ENCODE assay signal across 14 cellular contexts in the genomic region with DNA sequence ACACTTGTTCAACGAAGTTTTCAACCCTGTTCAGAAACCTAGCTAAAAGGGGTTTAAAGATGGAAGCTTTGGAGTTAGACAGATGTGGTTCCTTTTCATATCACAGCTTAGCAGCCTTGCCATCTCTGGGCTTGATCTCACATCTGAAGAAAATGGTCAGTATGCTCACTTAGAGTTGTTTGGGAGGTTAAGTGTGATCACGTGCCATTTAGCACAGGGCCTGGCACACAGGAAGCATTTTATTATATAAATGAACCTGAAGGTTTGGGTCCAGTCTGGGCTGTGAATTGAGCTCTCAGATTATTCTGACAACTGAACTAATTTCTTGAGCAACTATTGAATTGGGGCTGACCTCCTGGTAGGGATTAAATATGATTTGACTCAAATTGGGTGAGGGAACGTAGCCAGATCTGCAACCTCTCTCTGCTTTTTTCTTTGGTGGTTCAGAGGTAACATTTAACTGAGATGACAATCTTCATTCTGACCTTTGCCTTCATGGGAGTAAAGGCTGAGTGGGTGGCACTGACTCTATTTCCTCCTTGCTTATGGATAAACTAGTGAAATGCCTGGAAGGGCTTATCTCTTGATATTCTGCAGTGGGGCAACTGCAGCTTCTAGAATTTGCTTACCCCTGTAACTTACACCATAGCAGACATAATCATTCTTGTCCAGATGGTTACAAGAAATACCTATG. TPM values are rescaled to one million over a fixed set of nuclear protein-coding genes. Genes with fewer than 3 reads are reported as not detected.
DNase-seq lines count a peak whose midpoint lies in the region; ATAC-seq and TF ChIP-seq lines count a peak whose summit lies in the region.
"Had no signal": no experiment of that assay in that cellular context is flagged by ENCODE, and none has a peak within 500 bp of the region (broad histone marks: within the 10 kb centered on the region; RNA-seq: fewer than 3 reads in every experiment).

No MANE protein-coding gene starts in this region.

- H3K27ac Mint-ChIP-seq in activated naive CD8-positive, alpha-beta T cell: peak overlapping the region; percentile 22
- no peak overlapping the region for H3K27ac Mint-ChIP-seq in activated naive CD8-positive, alpha-beta T cell treated with anti-CD3 and anti-CD28 coated beads for 36 hours
- H3K27ac Mint-ChIP-seq in WTC11: 0 out of 2 replicates have a peak overlapping the region, but pooled peaks have one; percentile 24
- H3K27ac Mint-ChIP-seq in endodermal cell: no peak overlapping the region
- H3K27ac Mint-ChIP-seq: B cell, HFFc6 had no signal

- peaks cover 5% of the 10 kb centered on the region for H3K4me1 Mint-ChIP-seq in activated naive CD8-positive, alpha-beta T cell (ENCODE audit: low read depth)
- H3K4me1 Mint-ChIP-seq in activated naive CD8-positive, alpha-beta T cell treated with anti-CD3 and anti-CD28 coated beads for 36 hours: peaks cover 17% of the 10 kb centered on the region
- H3K4me1 Mint-ChIP-seq in WTC11 (no peaks in the 10 kb centered on the region), endodermal cell (no peaks in the 10 kb centered on the region)

- no peak overlapping the region for H3K4me3 ChIP-seq in effector memory CD4-positive, alpha-beta T cell (ENCODE audit: insufficient read depth, low read depth, low read length, poor library complexity, severe bottlenecking)
- no peak overlapping the region for H3K4me3 ChIP-seq in upper lobe of right lung
- H3K4me3 ChIP-seq in endodermal cell (ENCODE audit: low read length): no peak overlapping the region

- H3K9me3 Mint-ChIP-seq in activated naive CD8-positive, alpha-beta T cell (ENCODE audit: low read depth): no peaks in the 10 kb centered on the region
- no peaks in the 10 kb centered on the region for H3K9me3 Mint-ChIP-seq in activated naive CD8-positive, alpha-beta T cell treated with anti-CD3 and anti-CD28 coated beads for 36 hours
- H3K9me3 Mint-ChIP-seq in WTC11 (no peaks in the 10 kb centered on the region), endodermal cell (peaks cover 5% of the 10 kb centered on the region)
- H3K9me3 Mint-ChIP-seq: HFFc6 had no signal

- peak overlapping the region; percentile 0 for H3K27ac ChIP-seq in effector memory CD4-positive, alpha-beta T cell (ENCODE audit: insufficient read depth, low read length, poor library complexity, severe bottlenecking)
- H3K27ac ChIP-seq in upper lobe of right lung (no peak overlapping the region), endodermal cell (ENCODE audit: low read depth, low read length) (no peak overlapping the region)
- H3K27ac ChIP-seq: HL-60 had no signal

- no peak for TF ChIP-seq CTCF in WTC11 (IDR thresholded peaks at IDR 0.05)
- TF ChIP-seq CTCF in upper lobe of right lung (IDR thresholded peaks at IDR 0.05): no peak
- no peak for TF ChIP-seq CTCF in endodermal cell (conservative IDR thresholded peaks at IDR 0.05)

- peaks cover 30% of the 10 kb centered on the region for H3K36me3 ChIP-seq in effector memory CD4-positive, alpha-beta T cell (ENCODE audit: control insufficient read depth, insufficient read depth, low read length)
- peaks cover 40% of the 10 kb centered on the region for H3K36me3 ChIP-seq in upper lobe of right lung
- H3K36me3 ChIP-seq in endodermal cell (ENCODE audit: control insufficient read depth, insufficient read depth, low read length): peaks cover 39% of the 10 kb centered on the region

- POLR2A ChIA-PET in WTC11 (lab: Charles Lee): interaction anchor here (0.7 kb wide), 1 partner anchor 310 kb away, joined by 7 read pairs; no protein-coding TSS in a partner anchor

- H3K9ac ChIP-seq in endodermal cell (ENCODE audit: extremely low read depth, low read length, poor library complexity, severe bottlenecking): no peak overlapping the region

- H3K4me1 ChIP-seq in effector memory CD4-positive, alpha-beta T cell (ENCODE audit: control insufficient read depth, insufficient read depth, low read length, poor library complexity, severe bottlenecking): no peaks in the 10 kb centered on the region
- H3K4me1 ChIP-seq in upper lobe of right lung (no peaks in the 10 kb centered on the region), endodermal cell (ENCODE audit: control insufficient read depth, insufficient read depth, low read length) (no peaks in the 10 kb centered on the region)

- no peaks in the 10 kb centered on the region for H3K9me3 ChIP-seq in effector memory CD4-positive, alpha-beta T cell (ENCODE audit: control insufficient read depth, low read length)
- H3K9me3 ChIP-seq in upper lobe of right lung (no peaks in the 10 kb centered on the region), endodermal cell (ENCODE audit: control insufficient read depth, low read length) (no peaks in the 10 kb centered on the region)

- H3K4me3 Mint-ChIP-seq in activated naive CD8-positive, alpha-beta T cell: no peak overlapping the region
- no peak overlapping the region for H3K4me3 Mint-ChIP-seq in activated naive CD8-positive, alpha-beta T cell treated with anti-CD3 and anti-CD28 coated beads for 36 hours
- no peak overlapping the region for H3K4me3 Mint-ChIP-seq in WTC11
- H3K4me3 Mint-ChIP-seq in endodermal cell: no peak overlapping the region
- H3K4me3 Mint-ChIP-seq: B cell; CD8-positive, alpha-beta memory T cell; HFFc6 had no signal

- DNase-seq in activated naive CD8-positive, alpha-beta T cell treated with anti-CD3 and anti-CD28 coated beads for 36 hours: no peak
- no peak for DNase-seq in WTC11 (ENCODE audit: low spot score)
- DNase-seq in effector memory CD4-positive, alpha-beta T cell: no peak
- DNase-seq in upper lobe of right lung: no peak
- DNase-seq in endodermal cell: no peak
- DNase-seq: CD8-positive, alpha-beta memory T cell; DMS 273 treated with DMSO at 0.1 percent for 48 hours; HFFc6; KBM-7; NCI-H1048 had no signal

- no peak for ATAC-seq in WTC11
- ATAC-seq in upper lobe of right lung: peak; percentile 19
- no peak for ATAC-seq in HG03159 (IDR thresholded peaks at IDR 0.05; ENCODE audit: unreplicated experiment)

- peaks cover 10% of the 10 kb centered on the region for H3K36me3 Mint-ChIP-seq in activated naive CD8-positive, alpha-beta T cell
- peaks cover 10% of the 10 kb centered on the region for H3K36me3 Mint-ChIP-seq in activated naive CD8-positive, alpha-beta T cell treated with anti-CD3 and anti-CD28 coated beads for 36 hours
- H3K36me3 Mint-ChIP-seq in WTC11: peaks cover 26% of the 10 kb centered on the region
- peaks cover 30% of the 10 kb centered on the region for H3K36me3 Mint-ChIP-seq in endodermal cell (ENCODE audit: low read depth)

- intact Hi-C loops in upper lobe of right lung (cut with DNase I): no loop called here

- peaks cover 2% of the 10 kb centered on the region for H3K27me3 Mint-ChIP-seq in activated naive CD8-positive, alpha-beta T cell
- H3K27me3 Mint-ChIP-seq in activated naive CD8-positive, alpha-beta T cell treated with anti-CD3 and anti-CD28 coated beads for 36 hours: no peaks in the 10 kb centered on the region
- H3K27me3 Mint-ChIP-seq in WTC11 (ENCODE audit: low read depth) (no peaks in the 10 kb centered on the region), endodermal cell (ENCODE audit: insufficient read depth) (no peaks in the 10 kb centered on the region)
- H3K27me3 Mint-ChIP-seq: B cell; CD8-positive, alpha-beta memory T cell had no signal

- WGBS in endodermal cell (ENCODE audit: insufficient coverage in 1 of 2, insufficient read length in 1 of 2), 2 experiments: 83 to 93% methylated on average over 1 to 3 of the region's 3 CpGs

- H3K27me3 ChIP-seq in effector memory CD4-positive, alpha-beta T cell (replicated peaks; ENCODE audit: control insufficient read depth, insufficient read depth, low read length, poor library complexity, severe bottlenecking): no peaks in the 10 kb centered on the region
- no peaks in the 10 kb centered on the region for H3K27me3 ChIP-seq in upper lobe of right lung
- no peaks in the 10 kb centered on the region for H3K27me3 ChIP-seq in endodermal cell (ENCODE audit: control insufficient read depth, insufficient read depth, low read length, poor library complexity, severe bottlenecking)

- CTCF ChIA-PET in WTC11 (lab: Charles Lee): interaction anchor here (0.6 to 1.5 kb wide), 3 partner anchors 12 to 183 kb away, joined by 3 to 5 read pairs (median 5); no protein-coding TSS in a partner anchor

TF ChIP-seq in WTC11, 78 proteins besides CTCF, POLR2A, EP300 and RAD21:
- TF ChIP-seq TCF7 (CRISPR knock-in tag; IDR thresholded peaks at IDR 0.05; ENCODE audit: low read depth) (no peak), ZNF138 (CRISPR knock-in tag; conservative IDR thresholded peaks at IDR 0.05) (no peak), TEAD4 (CRISPR knock-in tag; IDR thresholded peaks at IDR 0.05) (no peak), FOXP1 (CRISPR knock-in tag; IDR thresholded peaks at IDR 0.05; ENCODE audit: borderline replicate concordance) (no peak), ZNF317 (CRISPR knock-in tag; IDR thresholded peaks at IDR 0.05; ENCODE audit: borderline replicate concordance, low read depth) (no peak), PRRX2 (CRISPR knock-in tag; IDR thresholded peaks at IDR 0.05) (no peak), ZNF396 (CRISPR knock-in tag; IDR thresholded peaks at IDR 0.05; ENCODE audit: borderline replicate concordance) (no peak)

RNA-seq across cellular contexts. Expression of gene HKDC1, which starts 10.2 kb away (rescaled TPM):
- total RNA-seq in activated naive CD8-positive, alpha-beta T cell treated with anti-CD3 and anti-CD28 coated beads for 36 hours: under 1 TPM in 1 of 2 experiments, not detected in 1; 0.28 TPM
- total RNA-seq in WTC11 (2021): 0.09 TPM in 2 of 3 replicates, not detected in the other
- 9.6 TPM for total RNA-seq in upper lobe of right lung
- total RNA-seq in endodermal cell: under 1 TPM in 1 of 2 donors, not detected in 1; 0.22 TPM
- polyA plus RNA-seq in endodermal cell (2013, experiment 1 of 2): not detected
- polyA plus RNA-seq in endodermal cell (2013, experiment 2 of 2): not detected
- total RNA-seq: B cell had no signal

RNA-seq across cellular contexts. Expression of gene SUPV3L1, which starts 29.9 kb away (rescaled TPM):
- 10 to 100 TPM; 55.6 to 56.6 TPM for total RNA-seq in activated naive CD8-positive, alpha-beta T cell treated with anti-CD3 and anti-CD28 coated beads for 36 hours
- total RNA-seq in WTC11 (2021) (41.2 to 43.7 TPM (median 43.0 TPM) in 3 replicates), upper lobe of right lung (21.0 TPM), endodermal cell (10 to 100 TPM; 36.3 to 38.6 TPM)
- 30.9 TPM for polyA plus RNA-seq in endodermal cell (2013, experiment 1 of 2)
- 29.0 TPM for polyA plus RNA-seq in endodermal cell (2013, experiment 2 of 2)

Comparison
In these comparisons a context has a peak if more than half of its experiments do, and no peak if none do; other contexts are left out.
1. H3K27ac Mint-ChIP-seq: peak in activated naive CD8-positive, alpha-beta T cell (single experiment) and WTC11 (single experiment); none in activated naive CD8-positive, alpha-beta T cell treated with anti-CD3 and anti-CD28 coated beads for 36 hours (single experiment) and endodermal cell (single experiment).